ENCODE assay signal across 7 cellular contexts in genomic region chr16:85986931-85987749, GRCh38.
A peak's percentile ranks its signal among the peaks of the same experiment; 100 is the strongest.
DNase-seq lines count a peak whose midpoint lies in the region; ATAC-seq, FAIRE-seq and TF ChIP-seq lines count a peak whose summit lies in the region.

No MANE protein-coding gene starts in this region.

- H3K4me1 Mint-ChIP-seq in naive B cell = peaks cover 67 to 100% (median 95%) of the 10 kb centered on the region in 3 donors

- H3K27me3 ChIP-seq in bronchial epithelial cell (ENCODE audit: control insufficient read depth, insufficient read depth, low read length) = peaks cover 2% of the 10 kb centered on the region

- DNase-seq in GM19238 (ENCODE audit: insufficient read length, low spot score) (peak; percentile 68), RPMI8226 (peak; percentile 53), bronchial epithelial cell (ENCODE audit: low read depth) (no peak), naive B cell (no peak), GOT3 (lab: John Stamatoyannopoulos, UW) (no peak), NCI-H1417 (lab: John Stamatoyannopoulos, UW) (no peak)

- ATAC-seq in naive B cell (ENCODE audit: low read depth in 2 of 2) = no peak
- no peak for ATAC-seq in HG03354 (IDR thresholded peaks at IDR 0.05; ENCODE audit: poor library complexity, severe bottlenecking, unreplicated experiment)

- H3K4me3 ChIP-seq in bronchial epithelial cell (ENCODE audit: low read depth, low read length) = no peak overlapping the region

- peak; percentile 37 for TF ChIP-seq CTCF in bronchial epithelial cell (IDR thresholded peaks at IDR 0.05; ENCODE audit: insufficient read depth, low read length, severe bottlenecking)

- peak overlapping the region; percentile 29 to 89 (median 56) for H3K4me3 Mint-ChIP-seq in naive B cell

- no peaks in the 10 kb centered on the region for H3K36me3 ChIP-seq in bronchial epithelial cell (ENCODE audit: control insufficient read depth, insufficient read depth, low read length)

- H3K27me3 Mint-ChIP-seq in naive B cell = no peaks in the 10 kb centered on the region

- H3K36me3 Mint-ChIP-seq in naive B cell = no peaks in the 10 kb centered on the region

- peaks cover 0 to 5% (median 0%) of the 10 kb centered on the region in 7 donors for H3K9me3 Mint-ChIP-seq in naive B cell

- peak overlapping the region; percentile 7 to 96 (median 90) for H3K27ac Mint-ChIP-seq in naive B cell

- FAIRE-seq in bronchial epithelial cell (lab: Jason Lieb, UNC) = no peak

Comparison
In these comparisons a context has a peak if more than half of its experiments do, and no peak if none do; other contexts are left out.
1. DNase-seq: peak in GM19238 (single experiment) and RPMI8226 (single experiment); none in bronchial epithelial cell (single experiment), naive B cell (single experiment), GOT3 (single experiment) and NCI-H1417 (0 of 3).